8 cellular contexts compared by ENCODE assay signal in the genomic region with DNA sequence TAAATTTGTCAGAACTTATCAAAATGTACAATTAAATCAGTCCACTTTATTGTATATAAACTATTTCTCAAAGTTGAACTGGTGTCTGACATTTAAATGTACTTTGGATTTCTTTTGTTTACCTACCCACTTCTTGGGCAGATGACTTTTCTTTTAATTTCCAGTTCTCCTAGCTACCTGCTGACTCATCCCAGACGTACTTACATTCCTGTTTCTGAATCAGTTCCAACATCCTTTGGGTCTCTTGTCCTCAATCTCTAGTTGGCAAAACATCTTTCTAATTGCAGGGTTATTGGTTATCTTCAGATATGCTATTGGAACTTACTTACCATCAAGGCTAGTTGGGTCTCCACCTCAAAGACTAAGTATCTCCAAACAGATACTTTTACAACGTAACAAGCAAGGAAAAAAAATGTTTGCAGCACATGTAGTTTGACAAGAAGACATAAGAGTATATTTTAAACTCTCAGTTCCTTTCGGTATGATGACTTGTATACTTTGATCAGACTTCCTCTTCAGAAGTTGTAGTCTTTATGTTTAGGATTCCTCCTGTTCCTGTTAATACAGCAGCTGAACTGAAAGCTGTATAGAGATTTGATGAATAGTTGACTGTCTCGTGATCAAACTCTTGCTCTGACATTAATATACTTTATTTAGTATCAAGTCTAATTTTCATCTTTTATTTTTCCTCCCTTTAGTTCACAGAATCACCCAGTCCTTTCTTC. TPM values are rescaled to one million over a fixed set of nuclear protein-coding genes. Genes with fewer than 3 reads are reported as not detected.
DNase-seq lines count a peak whose midpoint lies in the region; TF ChIP-seq lines count a peak whose summit lies in the region.

No MANE protein-coding gene starts in this region.

- no peak for TF ChIP-seq RAD21 in SK-N-SH (IDR thresholded peaks at IDR 0.05; ENCODE audit: low read length)

- CTCF ChIA-PET in SK-N-SH (lab: Yijun Ruan, JAX), result interaction anchor here (0.5 to 2.9 kb wide), 3 partner anchors 23 to 585 kb away, joined by 3 to 11 read pairs (median 3); no protein-coding TSS in a partner anchor

- H3F3A ChIP-seq in SK-N-SH (replicated peaks; ENCODE audit: insufficient read depth), result peaks cover 65% of the 10 kb centered on the region

- peak overlapping the region; percentile 69 for H3K4me3 Mint-ChIP-seq in activated naive CD4-positive, alpha-beta T cell treated with anti-CD3 and anti-CD28 coated beads, Interleukin-2, amount 50 U/mL, for 24 hours
- H3K4me3 Mint-ChIP-seq in type B pancreatic cell, result no peak overlapping the region

- H3K36me3 Mint-ChIP-seq in activated naive CD4-positive, alpha-beta T cell treated with anti-CD3 and anti-CD28 coated beads, Interleukin-2, amount 50 U/mL, for 24 hours, result no peaks in the 10 kb centered on the region
- H3K36me3 Mint-ChIP-seq in type B pancreatic cell, result no peaks in the 10 kb centered on the region

- POLR2A ChIA-PET in SK-N-SH (lab: Yijun Ruan, JAX), result interaction anchor here (0.6 kb wide), 1 partner anchor 8 kb away, joined by 3 read pairs; no protein-coding TSS in a partner anchor

- H3K9ac ChIP-seq in SK-N-SH, result peak overlapping the region; percentile 61; the same call in 1 of the 2 replicates

- H3K27me3 ChIP-seq in SK-N-SH (ENCODE audit: insufficient read depth), result no peaks in the 10 kb centered on the region

- TF ChIP-seq EP300 in SK-N-SH (IDR thresholded peaks at IDR 0.05; ENCODE audit: borderline replicate concordance in 1 of 2, low read depth in 1 of 2, low read length in 1 of 2), result no peak; a peak in 1 of 4 replicates

- no peak for TF ChIP-seq CTCF in SK-N-SH (IDR thresholded peaks at IDR 0.05)
- no peak for TF ChIP-seq CTCF in fibroblast of pulmonary artery (IDR thresholded peaks at IDR 0.05; ENCODE audit: low read length, missing control alignments)
- TF ChIP-seq CTCF in type B pancreatic cell (conservative IDR thresholded peaks at IDR 0.05), result no peak

- WGBS in SK-N-SH (ENCODE audit: low lambda C conversion rate), result 30% methylated on average over 4 of the region's 4 CpGs

- no peaks in the 10 kb centered on the region for H3K36me3 ChIP-seq in SK-N-SH (replicated peaks in 1 of 2; ENCODE audit: control insufficient read depth in 1 of 2, insufficient read depth in 2 of 2, low read length in 1 of 2)

- peaks cover 94% of the 10 kb centered on the region for H3K4me1 Mint-ChIP-seq in activated naive CD4-positive, alpha-beta T cell treated with anti-CD3 and anti-CD28 coated beads, Interleukin-2, amount 50 U/mL, for 24 hours
- peaks cover 43% of the 10 kb centered on the region for H3K4me1 Mint-ChIP-seq in type B pancreatic cell (ENCODE audit: unreplicated experiment)

- H3K27ac ChIP-seq in SK-N-SH (ENCODE audit: low read depth in 2 of 2, low read length in 1 of 2), result peak overlapping the region; percentile 80 to 98

- DNase-seq in activated naive CD4-positive, alpha-beta T cell (lab: John Stamatoyannopoulos, UW), result no peak
- DNase-seq in SK-N-SH, result no peak
- DNase-seq in fibroblast of pulmonary artery (ENCODE audit: low read depth), result peak; percentile 82
- DNase-seq in type B pancreatic cell (ENCODE audit: extremely low spot score, unreplicated experiment), result no peak
- DNase-seq in germinal center (ENCODE audit: low spot score), result no peak
- no peak for DNase-seq in T1000 (lab: John Stamatoyannopoulos, UW)
- DNase-seq in NCI-H1417 treated with DMSO at 0.1 percent for 48 hours (lab: John Stamatoyannopoulos, UW), result no peak

- H3K4me2 ChIP-seq in SK-N-SH, result peak overlapping the region; percentile 70

- H3K4me1 ChIP-seq in SK-N-SH (ENCODE audit: control insufficient read depth in 1 of 2, insufficient read depth in 2 of 2, low read depth in 1 of 2, low read length in 1 of 2), result peaks cover 33 to 70% of the 10 kb centered on the region in 2 experiments

- H3K4me3 ChIP-seq in SK-N-SH (ENCODE audit: low read depth in 2 of 2, low read length in 1 of 2), result no peak overlapping the region; a peak in 1 of 4 replicates
- H3K4me3 ChIP-seq in fibroblast of pulmonary artery (replicated peaks; ENCODE audit: low read depth, low read length), result no peak overlapping the region

- peaks cover 88% of the 10 kb centered on the region for H3K79me2 ChIP-seq in SK-N-SH (ENCODE audit: insufficient read depth)

- H3K9me2 ChIP-seq in SK-N-SH, result no peaks in the 10 kb centered on the region

- H3K27ac Mint-ChIP-seq in activated naive CD4-positive, alpha-beta T cell treated with anti-CD3 and anti-CD28 coated beads, Interleukin-2, amount 50 U/mL, for 24 hours, result peak overlapping the region; percentile 97
- peak overlapping the region; percentile 25 for H3K27ac Mint-ChIP-seq in type B pancreatic cell

- H3K27me3 Mint-ChIP-seq in activated naive CD4-positive, alpha-beta T cell treated with anti-CD3 and anti-CD28 coated beads, Interleukin-2, amount 50 U/mL, for 24 hours, result no peaks in the 10 kb centered on the region
- H3K27me3 Mint-ChIP-seq in type B pancreatic cell, result no peaks in the 10 kb centered on the region

- no peaks in the 10 kb centered on the region for H3K9me3 ChIP-seq in SK-N-SH

- H2AFZ ChIP-seq in SK-N-SH (ENCODE audit: low read depth), result no peak overlapping the region

- peaks cover 3% of the 10 kb centered on the region; the same call in 1 of the 2 replicates for H4K20me1 ChIP-seq in SK-N-SH (ENCODE audit: insufficient read depth)

- H3K9me3 Mint-ChIP-seq in activated naive CD4-positive, alpha-beta T cell treated with anti-CD3 and anti-CD28 coated beads, Interleukin-2, amount 50 U/mL, for 24 hours, result no peaks in the 10 kb centered on the region
- no peaks in the 10 kb centered on the region for H3K9me3 Mint-ChIP-seq in type B pancreatic cell

TF ChIP-seq in SK-N-SH, 30 proteins besides CTCF, POLR2A, EP300 and RAD21:
- TF ChIP-seq RXRA (IDR thresholded peaks at IDR 0.05; ENCODE audit: borderline replicate concordance, low read depth) (no peak), JUND (IDR thresholded peaks at IDR 0.05) (peak; percentile 70), NFIC (IDR thresholded peaks at IDR 0.05; ENCODE audit: borderline replicate concordance) (peak; percentile 56), PBX3 (IDR thresholded peaks at IDR 0.05) (0 out of 2 replicates have a peak, but pooled peaks have one; percentile 10), FOSL2 (IDR thresholded peaks at IDR 0.05; ENCODE audit: borderline replicate concordance, low read depth) (peak; percentile 89), TEAD4 (IDR thresholded peaks at IDR 0.05; ENCODE audit: borderline replicate concordance, insufficient read depth) (0 out of 2 replicates have a peak, but pooled peaks have one; percentile 13)
- TF ChIP-seq, protein P1, sequence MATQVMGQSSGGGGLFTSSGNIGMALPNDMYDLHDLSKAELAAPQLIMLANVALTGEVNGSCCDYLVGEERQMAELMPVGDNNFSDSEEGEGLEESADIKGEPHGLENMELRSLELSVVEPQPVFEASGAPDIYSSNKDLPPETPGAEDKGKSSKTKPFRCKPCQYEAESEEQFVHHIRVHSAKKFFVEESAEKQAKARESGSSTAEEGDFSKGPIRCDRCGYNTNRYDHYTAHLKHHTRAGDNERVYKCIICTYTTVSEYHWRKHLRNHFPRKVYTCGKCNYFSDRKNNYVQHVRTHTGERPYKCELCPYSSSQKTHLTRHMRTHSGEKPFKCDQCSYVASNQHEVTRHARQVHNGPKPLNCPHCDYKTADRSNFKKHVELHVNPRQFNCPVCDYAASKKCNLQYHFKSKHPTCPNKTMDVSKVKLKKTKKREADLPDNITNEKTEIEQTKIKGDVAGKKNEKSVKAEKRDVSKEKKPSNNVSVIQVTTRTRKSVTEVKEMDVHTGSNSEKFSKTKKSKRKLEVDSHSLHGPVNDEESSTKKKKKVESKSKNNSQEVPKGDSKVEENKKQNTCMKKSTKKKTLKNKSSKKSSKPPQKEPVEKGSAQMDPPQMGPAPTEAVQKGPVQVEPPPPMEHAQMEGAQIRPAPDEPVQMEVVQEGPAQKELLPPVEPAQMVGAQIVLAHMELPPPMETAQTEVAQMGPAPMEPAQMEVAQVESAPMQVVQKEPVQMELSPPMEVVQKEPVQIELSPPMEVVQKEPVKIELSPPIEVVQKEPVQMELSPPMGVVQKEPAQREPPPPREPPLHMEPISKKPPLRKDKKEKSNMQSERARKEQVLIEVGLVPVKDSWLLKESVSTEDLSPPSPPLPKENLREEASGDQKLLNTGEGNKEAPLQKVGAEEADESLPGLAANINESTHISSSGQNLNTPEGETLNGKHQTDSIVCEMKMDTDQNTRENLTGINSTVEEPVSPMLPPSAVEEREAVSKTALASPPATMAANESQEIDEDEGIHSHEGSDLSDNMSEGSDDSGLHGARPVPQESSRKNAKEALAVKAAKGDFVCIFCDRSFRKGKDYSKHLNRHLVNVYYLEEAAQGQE (IDR thresholded peaks at IDR 0.05; ENCODE audit: low read depth, low read length), result no peak
TF ChIP-seq in SK-N-SH: peak in this region for 5.

RNA-seq across cellular contexts. Expression of gene PACS1, which starts 43.2 kb away (rescaled TPM):
- polyA plus RNA-seq in SK-N-SH (2012; rRNA removed), result 24.8 and 37.3 TPM in 2 replicates
- polyA plus RNA-seq in SK-N-SH (2012; cell fraction: cytosol; rRNA removed), result 22.0 and 34.4 TPM in 2 replicates
- 63.3 and 63.4 TPM in 2 replicates for polyA plus RNA-seq in SK-N-SH (2012; cell fraction: nucleus; rRNA removed)
- 44.1 and 49.9 TPM in 2 replicates for total RNA-seq in type B pancreatic cell (ENCODE audit: low replicate concordance)
